In genomic region chrX:134761788-134762187, GRCh38 we compare ENCODE assay signal across 9 cellular contexts.
DNase-seq lines count a peak whose midpoint lies in the region; ATAC-seq and TF ChIP-seq lines count a peak whose summit lies in the region.
"Had no signal": no experiment of that assay in that cellular context is flagged by ENCODE, and none has a peak within 500 bp of the region (broad histone marks: within the 10 kb centered on the region; RNA-seq: fewer than 3 reads in every experiment).

No MANE protein-coding gene starts in this region.

- peaks cover 5% of the 10 kb centered on the region for H3K4me1 ChIP-seq in OCI-LY3 (ENCODE audit: low read length)

- no peaks in the 10 kb centered on the region for H3K36me3 ChIP-seq in OCI-LY3 (replicated peaks; ENCODE audit: low read depth, low read length)

- H3K4me3 ChIP-seq in OCI-LY3 (ENCODE audit: low read length) (no peak overlapping the region), fibroblast of pulmonary artery (replicated peaks; ENCODE audit: low read depth, low read length) (no peak overlapping the region)
- H3K4me3 ChIP-seq: SK-N-MC had no signal

- no peak overlapping the region for H3K9ac ChIP-seq in OCI-LY3 (ENCODE audit: low read length)

- ATAC-seq in GM21529 (IDR thresholded peaks at IDR 0.05; ENCODE audit: unreplicated experiment), result no peak
- no peak for ATAC-seq in GM21723 (IDR thresholded peaks at IDR 0.05; ENCODE audit: unreplicated experiment)

- no peaks in the 10 kb centered on the region for H3K79me2 ChIP-seq in OCI-LY3 (ENCODE audit: low read length)

- H3K9me3 ChIP-seq in OCI-LY3 (ENCODE audit: insufficient read depth, low read length), result no peaks in the 10 kb centered on the region

- H3K27me3 ChIP-seq in OCI-LY3 (ENCODE audit: low read depth, low read length), result no peaks in the 10 kb centered on the region

- TF ChIP-seq CTCF in AG09319 (IDR thresholded peaks at IDR 0.05; ENCODE audit: low read depth, low read length), result peak; percentile 42
- peak; percentile 53 for TF ChIP-seq CTCF in GM12873 (IDR thresholded peaks at IDR 0.05; ENCODE audit: insufficient read depth, low read depth, low read length, missing control alignments)
- peak; percentile 59 for TF ChIP-seq CTCF in OCI-LY3 (IDR thresholded peaks at IDR 0.05; ENCODE audit: low read depth, low read length)
- peak; percentile 39 for TF ChIP-seq CTCF in fibroblast of pulmonary artery (IDR thresholded peaks at IDR 0.05; ENCODE audit: low read length, missing control alignments)

- H3K4me2 ChIP-seq in OCI-LY3 (ENCODE audit: low read length), result no peak overlapping the region

- H3K27ac ChIP-seq in OCI-LY3 (ENCODE audit: low read length) (no peak overlapping the region), substantia nigra (ENCODE audit: low read depth, low read length, poor library complexity, severe bottlenecking) (no peak overlapping the region)
- H3K27ac ChIP-seq: SK-N-MC had no signal

- H2AFZ ChIP-seq in OCI-LY3 (ENCODE audit: low read depth, low read length), result no peak overlapping the region

- DNase-seq in AG09319 (ENCODE audit: extremely low read depth, low read depth) (no peak), fibroblast of pulmonary artery (ENCODE audit: low read depth) (no peak), NCI-H2107 (lab: John Stamatoyannopoulos, UW) (no peak), substantia nigra (lab: John Stamatoyannopoulos, UW) (no peak)

- H4K20me1 ChIP-seq in OCI-LY3 (ENCODE audit: insufficient read depth, low read length), result no peaks in the 10 kb centered on the region
